11 cellular contexts compared by ENCODE assay signal in the genomic region with DNA sequence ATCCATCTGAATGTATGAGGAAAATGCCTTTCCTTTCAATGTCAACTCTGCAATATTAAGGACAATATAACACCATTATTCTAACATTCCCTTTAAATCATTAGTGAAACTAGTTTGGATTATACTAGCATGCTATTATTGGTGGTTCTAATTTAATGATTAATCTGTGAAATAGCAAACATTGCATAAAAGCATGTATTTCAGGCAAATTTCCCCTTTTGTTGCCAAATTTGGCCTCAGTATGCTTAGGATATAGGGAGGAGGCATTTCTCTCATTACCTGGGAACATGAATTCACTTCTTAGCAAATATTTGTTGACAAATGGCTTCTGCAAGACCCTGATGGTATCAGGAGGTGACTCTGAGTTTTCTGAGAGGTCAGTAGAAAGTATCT. TPM values are rescaled to one million over a fixed set of nuclear protein-coding genes. Genes with fewer than 3 reads are reported as not detected.
DNase-seq lines count a peak whose midpoint lies in the region; ATAC-seq and TF ChIP-seq lines count a peak whose summit lies in the region.
"Had no signal": no experiment of that assay in that cellular context is flagged by ENCODE, and none has a peak within 500 bp of the region (broad histone marks: within the 10 kb centered on the region; RNA-seq: fewer than 3 reads in every experiment).

No MANE protein-coding gene starts in this region.

- no peak overlapping the region for H2AFZ ChIP-seq in GM23338
- no peak overlapping the region for H2AFZ ChIP-seq in hepatocyte

- no peak overlapping the region for H3K27ac ChIP-seq in GM23338 (ENCODE audit: low read depth)
- H3K27ac ChIP-seq in hepatocyte: no peak overlapping the region
- H3K27ac ChIP-seq in rectal smooth muscle tissue (ENCODE audit: low read depth, low read length): no peak overlapping the region
- H3K27ac ChIP-seq in left ventricle myocardium inferior (replicated peaks): no peak overlapping the region

- peaks cover 16% of the 10 kb centered on the region for H3K4me1 Mint-ChIP-seq in GM23338

- H3K79me2 ChIP-seq in GM23338 (replicated peaks; ENCODE audit: insufficient read depth): peaks cover 7% of the 10 kb centered on the region; the same call in 1 of the 2 replicates
- peaks cover 7% of the 10 kb centered on the region for H3K79me2 ChIP-seq in hepatocyte

- H3K4me3 ChIP-seq in GM23338: peak overlapping the region; percentile 66; the same call in 1 of the 2 replicates
- peak overlapping the region; percentile 17; the same call in 1 of the 2 replicates for H3K4me3 ChIP-seq in WI38 (ENCODE audit: low read depth, low read length)
- H3K4me3 ChIP-seq in hepatocyte: no peak overlapping the region
- H3K4me3 ChIP-seq in rectal smooth muscle tissue (ENCODE audit: low read length): peak overlapping the region; percentile 88
- no peak overlapping the region for H3K4me3 ChIP-seq in left ventricle myocardium inferior

- H4K20me1 ChIP-seq in GM23338 (replicated peaks; ENCODE audit: insufficient read depth) (no peaks in the 10 kb centered on the region), hepatocyte (ENCODE audit: insufficient read depth, poor library complexity, severe bottlenecking) (no peaks in the 10 kb centered on the region)

- H3K27ac Mint-ChIP-seq in GM23338: no peak overlapping the region

- H3K4me3 Mint-ChIP-seq in GM23338: no peak overlapping the region; the same call in 2 of the 3 replicates

- H3K4me1 ChIP-seq in GM23338 (ENCODE audit: insufficient read depth) (peaks cover 17% of the 10 kb centered on the region), hepatocyte (ENCODE audit: insufficient read depth) (peaks cover 5% of the 10 kb centered on the region), rectal smooth muscle tissue (ENCODE audit: control insufficient read depth, insufficient read depth, low read length) (no peaks in the 10 kb centered on the region), left ventricle myocardium inferior (peaks cover 32% of the 10 kb centered on the region)

- intact Hi-C loops in left ventricle myocardium inferior (cut with micrococcal nuclease): no loop called here

- H3K9me2 ChIP-seq in GM23338 (ENCODE audit: insufficient read depth) (no peaks in the 10 kb centered on the region), hepatocyte (replicated peaks; ENCODE audit: insufficient read depth) (no peaks in the 10 kb centered on the region)

- ATAC-seq in GM23338 (no peak), HG03135 (IDR thresholded peaks at IDR 0.05; ENCODE audit: unreplicated experiment) (no peak), HG03442 (IDR thresholded peaks at IDR 0.05; ENCODE audit: unreplicated experiment) (no peak)

- peak overlapping the region; percentile 91 for H3K4me2 ChIP-seq in GM23338
- peak overlapping the region; percentile 77 for H3K4me2 ChIP-seq in hepatocyte

- H3K36me3 Mint-ChIP-seq in GM23338 (ENCODE audit: low read depth): peaks cover 7% of the 10 kb centered on the region; the same call in 1 of the 3 replicates

- no peak overlapping the region for H3K9ac ChIP-seq in rectal smooth muscle tissue (ENCODE audit: low read length)

- DNase-seq in GM23338 (ENCODE audit: low spot score) (no peak), hepatocyte (ENCODE audit: low spot score) (no peak), nucleus accumbens (lab: John Stamatoyannopoulos, UW) (no peak), left ventricle myocardium inferior (no peak)
- DNase-seq: activated CD4-positive, CD25-positive, alpha-beta regulatory T cell treated with anti-CD3 and anti-CD28 coated beads, Interleukin-2, amount 50 U/mL, for 72 hours; midbrain had no signal

- no peaks in the 10 kb centered on the region for H3K9me3 Mint-ChIP-seq in GM23338
- H3K9me3 Mint-ChIP-seq: activated T-helper 2 cell treated with anti-CD3 and anti-CD28 coated beads, Interferon-gamma antibody, Interleukin-2, Interleukin-4, amounts not matched to agents 10 μg/mL and 5 μg/mL and 100 μg/mL, durations not matched to agents 14 hours and 24 hours and 36 hours had no signal

- peaks cover 7% of the 10 kb centered on the region for H3K27me3 Mint-ChIP-seq in GM23338 (ENCODE audit: insufficient read depth, low read depth, poor library complexity)

- no peaks in the 10 kb centered on the region for H3K27me3 ChIP-seq in GM23338 (ENCODE audit: insufficient read depth)
- H3K27me3 ChIP-seq in hepatocyte: no peaks in the 10 kb centered on the region
- no peaks in the 10 kb centered on the region for H3K27me3 ChIP-seq in rectal smooth muscle tissue (ENCODE audit: control insufficient read depth, insufficient read depth, low read length)
- no peaks in the 10 kb centered on the region for H3K27me3 ChIP-seq in left ventricle myocardium inferior (ENCODE audit: low read depth)

- H3K9me3 ChIP-seq in hepatocyte (ENCODE audit: low read depth): no peaks in the 10 kb centered on the region
- no peaks in the 10 kb centered on the region for H3K9me3 ChIP-seq in left ventricle myocardium inferior (replicated peaks)

- no peaks in the 10 kb centered on the region for H3K36me3 ChIP-seq in GM23338 (ENCODE audit: insufficient read depth)
- no peaks in the 10 kb centered on the region for H3K36me3 ChIP-seq in hepatocyte (replicated peaks; ENCODE audit: insufficient read depth, low read depth)
- H3K36me3 ChIP-seq in rectal smooth muscle tissue (ENCODE audit: control insufficient read depth, insufficient read depth, low read length): no peaks in the 10 kb centered on the region
- peaks cover 1% of the 10 kb centered on the region for H3K36me3 ChIP-seq in left ventricle myocardium inferior

- TF ChIP-seq CTCF in GM23338 (conservative IDR thresholded peaks at IDR 0.05; ENCODE audit: low read depth in 2 of 2): no peak
- no peak for TF ChIP-seq CTCF in WI38 (IDR thresholded peaks at IDR 0.05; ENCODE audit: low read depth, low read length)
- TF ChIP-seq CTCF in hepatocyte (IDR thresholded peaks at IDR 0.05; ENCODE audit: poor library complexity): no peak
- TF ChIP-seq CTCF in left ventricle myocardium inferior (IDR thresholded peaks at IDR 0.05; ENCODE audit: borderline replicate concordance): no peak

- H3F3A ChIP-seq in GM23338 (replicated peaks; ENCODE audit: low read depth): no peaks in the 10 kb centered on the region

TF ChIP-seq in GM23338, 12 proteins besides CTCF, POLR2A, EP300 and RAD21 (continues in another document):
- TF ChIP-seq ZNF331 (CRISPR knock-in tag; IDR thresholded peaks at IDR 0.05; ENCODE audit: low read depth) (no peak), EZH2 (IDR thresholded peaks at IDR 0.05; ENCODE audit: low read depth, unreplicated experiment) (no peak), ZNF114 (CRISPR knock-in tag; IDR thresholded peaks at IDR 0.05) (no peak), STAT1 (IDR thresholded peaks at IDR 0.05; ENCODE audit: unreplicated experiment) (no peak), EZH2phosphoT487 (IDR thresholded peaks at IDR 0.05; ENCODE audit: unreplicated experiment) (no peak), NANOG (IDR thresholded peaks at IDR 0.05; ENCODE audit: borderline replicate concordance) (no peak), JUNB (IDR thresholded peaks at IDR 0.05; ENCODE audit: unreplicated experiment) (no peak)
- TF ChIP-seq, protein P1, sequence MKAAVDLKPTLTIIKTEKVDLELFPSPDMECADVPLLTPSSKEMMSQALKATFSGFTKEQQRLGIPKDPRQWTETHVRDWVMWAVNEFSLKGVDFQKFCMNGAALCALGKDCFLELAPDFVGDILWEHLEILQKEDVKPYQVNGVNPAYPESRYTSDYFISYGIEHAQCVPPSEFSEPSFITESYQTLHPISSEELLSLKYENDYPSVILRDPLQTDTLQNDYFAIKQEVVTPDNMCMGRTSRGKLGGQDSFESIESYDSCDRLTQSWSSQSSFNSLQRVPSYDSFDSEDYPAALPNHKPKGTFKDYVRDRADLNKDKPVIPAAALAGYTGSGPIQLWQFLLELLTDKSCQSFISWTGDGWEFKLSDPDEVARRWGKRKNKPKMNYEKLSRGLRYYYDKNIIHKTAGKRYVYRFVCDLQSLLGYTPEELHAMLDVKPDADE (IDR thresholded peaks at IDR 0.05): no peak
- TF ChIP-seq, protein P2, sequence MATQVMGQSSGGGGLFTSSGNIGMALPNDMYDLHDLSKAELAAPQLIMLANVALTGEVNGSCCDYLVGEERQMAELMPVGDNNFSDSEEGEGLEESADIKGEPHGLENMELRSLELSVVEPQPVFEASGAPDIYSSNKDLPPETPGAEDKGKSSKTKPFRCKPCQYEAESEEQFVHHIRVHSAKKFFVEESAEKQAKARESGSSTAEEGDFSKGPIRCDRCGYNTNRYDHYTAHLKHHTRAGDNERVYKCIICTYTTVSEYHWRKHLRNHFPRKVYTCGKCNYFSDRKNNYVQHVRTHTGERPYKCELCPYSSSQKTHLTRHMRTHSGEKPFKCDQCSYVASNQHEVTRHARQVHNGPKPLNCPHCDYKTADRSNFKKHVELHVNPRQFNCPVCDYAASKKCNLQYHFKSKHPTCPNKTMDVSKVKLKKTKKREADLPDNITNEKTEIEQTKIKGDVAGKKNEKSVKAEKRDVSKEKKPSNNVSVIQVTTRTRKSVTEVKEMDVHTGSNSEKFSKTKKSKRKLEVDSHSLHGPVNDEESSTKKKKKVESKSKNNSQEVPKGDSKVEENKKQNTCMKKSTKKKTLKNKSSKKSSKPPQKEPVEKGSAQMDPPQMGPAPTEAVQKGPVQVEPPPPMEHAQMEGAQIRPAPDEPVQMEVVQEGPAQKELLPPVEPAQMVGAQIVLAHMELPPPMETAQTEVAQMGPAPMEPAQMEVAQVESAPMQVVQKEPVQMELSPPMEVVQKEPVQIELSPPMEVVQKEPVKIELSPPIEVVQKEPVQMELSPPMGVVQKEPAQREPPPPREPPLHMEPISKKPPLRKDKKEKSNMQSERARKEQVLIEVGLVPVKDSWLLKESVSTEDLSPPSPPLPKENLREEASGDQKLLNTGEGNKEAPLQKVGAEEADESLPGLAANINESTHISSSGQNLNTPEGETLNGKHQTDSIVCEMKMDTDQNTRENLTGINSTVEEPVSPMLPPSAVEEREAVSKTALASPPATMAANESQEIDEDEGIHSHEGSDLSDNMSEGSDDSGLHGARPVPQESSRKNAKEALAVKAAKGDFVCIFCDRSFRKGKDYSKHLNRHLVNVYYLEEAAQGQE (IDR thresholded peaks at IDR 0.05; ENCODE audit: unreplicated experiment): no peak

RNA-seq across cellular contexts. Expression of a gene that starts 1.6 kb away (rescaled TPM):
- 17.5 and 21.6 TPM in 2 replicates for total RNA-seq in GM23338 (2014; rRNA removed; shearing (Covaris generic))
- polyA plus RNA-seq in GM23338 (2016; fragmentation: Nextera tagmentation; extraction: Ambion mirVana): 15.5 and 19.5 TPM in 2 replicates
- total RNA-seq in hepatocyte: 12.9 and 15.5 TPM in 2 replicates
- 10.0 and 10.5 TPM in 2 replicates for polyA plus RNA-seq in hepatocyte
- 14.1 TPM for total RNA-seq in left ventricle myocardium inferior

RNA-seq across cellular contexts. Expression of a gene that starts 1.9 kb away (rescaled TPM):
- total RNA-seq in GM23338 (2014; rRNA removed; shearing (Covaris generic)): 6.9 and 9.0 TPM in 2 replicates
- 2.2 and 3.8 TPM in 2 replicates for polyA plus RNA-seq in GM23338 (2016; fragmentation: Nextera tagmentation; extraction: Ambion mirVana)
- 7.8 and 9.1 TPM in 2 replicates for total RNA-seq in hepatocyte
- 4.8 and 5.9 TPM in 2 replicates for polyA plus RNA-seq in hepatocyte
- 14.3 TPM for total RNA-seq in left ventricle myocardium inferior

RNA-seq across cellular contexts. Expression of a gene that starts 30.8 kb away (rescaled TPM):
- 1.0 and 1.1 TPM in 2 replicates for total RNA-seq in GM23338 (2014; rRNA removed; shearing (Covaris generic))
- 1.1 and 1.2 TPM in 2 replicates for polyA plus RNA-seq in GM23338 (2016; fragmentation: Nextera tagmentation; extraction: Ambion mirVana)
- 0.84 and 1.5 TPM in 2 replicates for total RNA-seq in hepatocyte
- polyA plus RNA-seq in hepatocyte: 0.99 and 1.6 TPM in 2 replicates
- total RNA-seq in left ventricle myocardium inferior: 1.1 TPM

Comparison
In these comparisons a context has a peak if more than half of its experiments do, and no peak if none do; other contexts are left out.
1. H3K4me3 ChIP-seq: peak in GM23338 (single experiment), WI38 (single experiment) and rectal smooth muscle tissue (single experiment); none in hepatocyte (single experiment) and left ventricle myocardium inferior (single experiment).